Comparison of ENCODE assay signal across 8 cellular contexts in genomic region chr18:10560457-10561045, GRCh38.
DNase-seq lines count a peak whose midpoint lies in the region; ATAC-seq and TF ChIP-seq lines count a peak whose summit lies in the region.

No MANE protein-coding gene starts in this region.

- no peaks in the 10 kb centered on the region for H3K9me3 Mint-ChIP-seq in memory B cell

- H3K36me3 Mint-ChIP-seq in memory B cell, result peaks cover 5% of the 10 kb centered on the region

- no peaks in the 10 kb centered on the region for H3K27me3 Mint-ChIP-seq in memory B cell

- no peaks in the 10 kb centered on the region for H3K36me3 ChIP-seq in effector memory CD4-positive, alpha-beta T cell (ENCODE audit: control insufficient read depth, insufficient read depth, low read length)

- H3K9me3 ChIP-seq in effector memory CD4-positive, alpha-beta T cell (ENCODE audit: control insufficient read depth, low read length), result no peaks in the 10 kb centered on the region

- H3K4me3 Mint-ChIP-seq in memory B cell, result peak overlapping the region; percentile 41

- no peak overlapping the region for H3K27ac ChIP-seq in effector memory CD4-positive, alpha-beta T cell (ENCODE audit: insufficient read depth, low read length, poor library complexity, severe bottlenecking)

- peak overlapping the region; percentile 12 for H3K4me3 ChIP-seq in effector memory CD4-positive, alpha-beta T cell (ENCODE audit: insufficient read depth, low read depth, low read length, poor library complexity, severe bottlenecking)

- peak; percentile 70 for TF ChIP-seq CTCF in GM10266 (IDR thresholded peaks at IDR 0.05; ENCODE audit: control insufficient read depth, insufficient read depth, low read depth, missing control alignments)

- no peaks in the 10 kb centered on the region for H3K27me3 ChIP-seq in effector memory CD4-positive, alpha-beta T cell (replicated peaks; ENCODE audit: control insufficient read depth, insufficient read depth, low read length, poor library complexity, severe bottlenecking)

- no peaks in the 10 kb centered on the region for H3K4me1 ChIP-seq in effector memory CD4-positive, alpha-beta T cell (ENCODE audit: control insufficient read depth, insufficient read depth, low read length, poor library complexity, severe bottlenecking)

- peak; percentile 63 for DNase-seq in GM10266 (ENCODE audit: extremely low spot score)
- DNase-seq in NCI-H446 (lab: John Stamatoyannopoulos, UW), result peak; percentile 60 to 75
- peak; percentile 72 to 78 for DNase-seq in activated CD4-positive, alpha-beta T cell treated with anti-CD3 and anti-CD28 coated beads, Interleukin-2, amount 50 U/mL, for 48 hours
- DNase-seq in effector memory CD4-positive, alpha-beta T cell, result peak in 2 of 3 donors; percentile 12 to 31
- peak; percentile 44 to 72 for DNase-seq in memory B cell (ENCODE audit: low spot score in 2 of 2)
- peak in 2 of 3 donors; percentile 47 to 53 for DNase-seq in stimulated activated CD4-positive, alpha-beta T cell treated with anti-CD3 and anti-CD28 coated beads, TNF-alpha, amount 100 ng/mL, for 48 hours (ENCODE audit: low read depth in 3 of 3)

- ATAC-seq in HG03039 (IDR thresholded peaks at IDR 0.05; ENCODE audit: unreplicated experiment) (peak; percentile 57), memory B cell (ENCODE audit: low read depth) (peak; percentile 76), HG03135 (IDR thresholded peaks at IDR 0.05; ENCODE audit: unreplicated experiment) (no peak)

- H3K4me1 Mint-ChIP-seq in memory B cell, result peaks cover 7% of the 10 kb centered on the region

- H3K27ac Mint-ChIP-seq in memory B cell, result no peak overlapping the region

Comparison
In these comparisons a context has a peak if more than half of its experiments do, and no peak if none do; other contexts are left out.
1. DNase-seq: peak in every context shown above with its lines; median percentile 75 in activated CD4-positive, alpha-beta T cell treated with anti-CD3 and anti-CD28 coated beads, Interleukin-2, amount 50 U/mL, for 48 hours; 68 in NCI-H446; 63 in GM10266; 58 in memory B cell; 50 in stimulated activated CD4-positive, alpha-beta T cell treated with anti-CD3 and anti-CD28 coated beads, TNF-alpha, amount 100 ng/mL, for 48 hours; 22 in effector memory CD4-positive, alpha-beta T cell.